Comparison of ENCODE assay signal across 8 cellular contexts in genomic region chr11:96342131-96342970, GRCh38. TPM values are rescaled to one million over a fixed set of nuclear protein-coding genes. Genes with fewer than 3 reads are reported as not detected.
A peak's percentile ranks its signal among the peaks of the same experiment; 100 is the strongest.
DNase-seq lines count a peak whose midpoint lies in the region; ATAC-seq and TF ChIP-seq lines count a peak whose summit lies in the region.

No MANE protein-coding gene starts in this region.

- H3K4me3 ChIP-seq in foreskin fibroblast (ENCODE audit: low read depth in 1 of 2, low read length in 2 of 2) (peak overlapping the region; percentile 86 to 95), prostate gland (peak overlapping the region; percentile 60 to 62)

- WGBS in prostate gland: under 1% methylated on average over 12 of the region's 12 CpGs

- no peak for TF ChIP-seq CTCF in VCaP (conservative IDR thresholded peaks at IDR 0.05)
- TF ChIP-seq CTCF in foreskin fibroblast (IDR thresholded peaks at IDR 0.05; ENCODE audit: low read depth, low read length): no peak
- no peak for TF ChIP-seq CTCF in prostate gland (IDR thresholded peaks at IDR 0.05)

- peak; percentile 74 for DNase-seq in DMS79 treated with DMSO at 0.1 percent for 48 hours (lab: John Stamatoyannopoulos, UW)
- DNase-seq in DMS79 (lab: John Stamatoyannopoulos, UW): no peak
- peak in 1 of 2 donors; percentile 34 for DNase-seq in foreskin fibroblast
- DNase-seq in prostate gland (ENCODE audit: low spot score): no peak
- no peak for DNase-seq in activated effector memory CD4-positive, alpha-beta T cell treated with Interleukin-2 at 50 U/mL for 16 hours
- no peak for DNase-seq in RKO (ENCODE audit: low spot score)

- no peaks in the 10 kb centered on the region for H3K36me3 ChIP-seq in prostate gland

- TF ChIP-seq POLR2A in prostate gland (IDR thresholded peaks at IDR 0.05): no peak

- H3K9me3 ChIP-seq in prostate gland: no peaks in the 10 kb centered on the region

- H3K27me3 ChIP-seq in prostate gland (replicated peaks; ENCODE audit: insufficient read depth): no peaks in the 10 kb centered on the region

- H3K27ac ChIP-seq in VCaP: peak overlapping the region; percentile 85
- H3K27ac ChIP-seq in prostate gland: peak overlapping the region; percentile 80 to 85

- intact Hi-C loops in prostate gland (cut with DNase I): loop anchor here (2.0 to 5.0 kb wide), 4 partner anchors 115 to 495 kb away; no protein-coding TSS in a partner anchor

- no peak for ATAC-seq in HG02571 (IDR thresholded peaks at IDR 0.05; ENCODE audit: unreplicated experiment)

- peaks cover 16% of the 10 kb centered on the region for H3K4me1 ChIP-seq in prostate gland (replicated peaks)

RNA-seq across cellular contexts. Expression of gene MAML2, which starts 0.6 kb away (rescaled TPM):
- total RNA-seq in prostate gland: 10 to 100 TPM; 28.9 to 30.4 TPM

RNA-seq across cellular contexts. Expression of gene CCDC82, which starts 47.4 kb away (rescaled TPM):
- total RNA-seq in prostate gland: 10 to 100 TPM in 1 of 2 donors, 1 to 10 TPM in 1; 8.5 to 20.3 TPM

RNA-seq across cellular contexts. Expression of gene JRKL, which starts 47.5 kb away (rescaled TPM):
- total RNA-seq in prostate gland: 1 to 10 TPM; 5.9 to 9.8 TPM
